In the genomic region with DNA sequence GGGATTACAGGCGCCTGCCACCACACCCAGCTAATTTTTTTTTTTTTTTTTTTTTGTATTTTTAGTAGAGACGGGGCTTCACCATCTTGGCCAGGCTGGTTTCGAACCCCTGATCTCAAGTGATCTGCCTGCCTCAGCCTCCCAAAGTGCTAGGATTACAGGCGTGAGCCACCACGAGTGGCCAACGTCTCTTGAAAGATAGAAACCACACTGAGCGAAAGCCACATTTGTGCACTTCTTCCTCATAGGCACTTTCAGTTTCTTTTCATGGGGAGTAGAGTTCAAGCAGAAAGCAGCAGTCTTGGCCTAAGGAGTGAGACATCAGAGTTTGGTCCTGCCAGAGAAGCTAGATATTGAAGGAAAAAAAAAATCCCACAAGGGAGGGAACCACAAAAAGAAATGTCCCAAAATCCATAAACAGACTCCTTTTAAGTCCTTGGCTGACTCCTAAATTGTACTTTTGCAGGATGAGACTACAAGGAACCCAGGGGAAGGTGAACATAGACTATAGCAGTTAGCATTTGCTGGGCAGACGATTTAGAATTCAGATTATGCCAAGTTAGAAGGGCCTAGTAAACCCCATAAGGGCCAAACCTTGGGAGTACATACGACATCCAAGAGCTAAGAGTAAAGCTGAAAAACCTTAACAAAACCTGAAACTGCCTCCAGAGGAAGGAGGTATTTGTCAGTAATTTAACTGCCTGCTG, we compare ENCODE assay signal across 8 cellular contexts. TPM values are rescaled to one million over a fixed set of nuclear protein-coding genes. Genes with fewer than 3 reads are reported as not detected.
A peak's percentile ranks its signal among the peaks of the same experiment; 100 is the strongest.
DNase-seq lines count a peak whose midpoint lies in the region; ATAC-seq and TF ChIP-seq lines count a peak whose summit lies in the region.

No MANE protein-coding gene starts in this region.

- no peak for TF ChIP-seq CTCF in left lung (IDR thresholded peaks at IDR 0.05)

- peaks cover 4% of the 10 kb centered on the region for H3K36me3 Mint-ChIP-seq in activated CD4-positive, alpha-beta T cell treated with anti-CD3 and anti-CD28 coated beads for 36 hours (ENCODE audit: low read depth)

- peak overlapping the region in 1 of 2 donors; percentile 28 for H3K27ac ChIP-seq in left lung

- H3K27me3 Mint-ChIP-seq in activated CD4-positive, alpha-beta T cell treated with anti-CD3 and anti-CD28 coated beads for 36 hours = no peaks in the 10 kb centered on the region

- peaks cover 18% of the 10 kb centered on the region for H3K4me1 Mint-ChIP-seq in activated CD4-positive, alpha-beta T cell treated with anti-CD3 and anti-CD28 coated beads for 36 hours

- DNase-seq in activated CD4-positive, alpha-beta T cell treated with anti-CD3 and anti-CD28 coated beads for 36 hours = peak; percentile 60
- no peak for DNase-seq in left lung
- no peak for DNase-seq in NCI-H2081 (lab: John Stamatoyannopoulos, UW)
- DNase-seq in NCI-H2227 (lab: John Stamatoyannopoulos, UW; ENCODE audit: unreplicated experiment) = no peak
- no peak for DNase-seq in NCI-H510A treated with DMSO at 0.1 percent for 48 hours (lab: John Stamatoyannopoulos, UW)
- DNase-seq in NCI-H1436 treated with DMSO at 0.1 percent for 48 hours (lab: John Stamatoyannopoulos, UW) = no peak

- H3K27ac Mint-ChIP-seq in activated CD4-positive, alpha-beta T cell treated with anti-CD3 and anti-CD28 coated beads for 36 hours = peak overlapping the region; percentile 39

- H3K4me1 ChIP-seq in left lung = peaks cover 6 to 8% of the 10 kb centered on the region in 2 donors

- H3K36me3 ChIP-seq in left lung = no peaks in the 10 kb centered on the region

- CTCF ChIA-PET in activated CD4-positive, alpha-beta T cell treated with anti-CD3 and anti-CD28 coated beads for 36 hours (lab: Charles Lee) = interaction anchor here (1.0 to 1.5 kb wide), 4 partner anchors 9 to 18 kb away, joined by 3 to 6 read pairs (median 4); no protein-coding TSS in a partner anchor

- peaks cover 2% of the 10 kb centered on the region for H3K9me3 Mint-ChIP-seq in activated CD4-positive, alpha-beta T cell treated with anti-CD3 and anti-CD28 coated beads for 36 hours (ENCODE audit: low read depth)

- ATAC-seq in GM19023 (IDR thresholded peaks at IDR 0.05; ENCODE audit: unreplicated experiment) (peak; percentile 91), HG03060 (IDR thresholded peaks at IDR 0.05; ENCODE audit: low read depth, unreplicated experiment) (peak; percentile 49), left lung (peak; percentile 82)
- peak; percentile 99 for ATAC-seq in activated CD4-positive, alpha-beta T cell treated with anti-CD3 and anti-CD28 coated beads for 36 hours

- H3K9me3 ChIP-seq in left lung = no peaks in the 10 kb centered on the region

- H3K27me3 ChIP-seq in left lung = no peaks in the 10 kb centered on the region

- intact Hi-C loops in activated CD4-positive, alpha-beta T cell treated with anti-CD3 and anti-CD28 coated beads for 36 hours (cut with DNase I, micrococcal nuclease) = no loop called here
- intact Hi-C loops in left lung (cut with DNase I) = no loop called here

- H3K4me3 Mint-ChIP-seq in activated CD4-positive, alpha-beta T cell treated with anti-CD3 and anti-CD28 coated beads for 36 hours = no peak overlapping the region

- POLR2A ChIA-PET in activated CD4-positive, alpha-beta T cell treated with anti-CD3 and anti-CD28 coated beads for 36 hours (lab: Charles Lee) = no interaction called here

- no peak overlapping the region for H3K4me3 ChIP-seq in left lung

RNA-seq across cellular contexts. Expression of a gene that starts 43.9 kb away (rescaled TPM):
- total RNA-seq in activated CD4-positive, alpha-beta T cell treated with anti-CD3 and anti-CD28 coated beads for 36 hours = 10 to 100 TPM; 13.7 to 18.4 TPM
- 10 to 100 TPM; 47.7 to 94.5 TPM for total RNA-seq in left lung

RNA-seq across cellular contexts. Expression of a gene that starts 55.9 kb away (rescaled TPM):
- total RNA-seq in activated CD4-positive, alpha-beta T cell treated with anti-CD3 and anti-CD28 coated beads for 36 hours = 1 to 10 TPM; 5.0 to 5.6 TPM
- total RNA-seq in left lung = 10 to 100 TPM; 18.5 to 20.7 TPM

Comparison
In these comparisons a context has a peak if more than half of its experiments do, and no peak if none do; other contexts are left out.
1. ATAC-seq: peak in every context shown above with its lines; median percentile 99 in activated CD4-positive, alpha-beta T cell treated with anti-CD3 and anti-CD28 coated beads for 36 hours; 91 in GM19023; 82 in left lung; 49 in HG03060.